In genomic region chr1:26787706-26788514, GRCh38 we compare ENCODE assay signal across 8 cellular contexts. TPM values are rescaled to one million over a fixed set of nuclear protein-coding genes. Genes with fewer than 3 reads are reported as not detected.
A peak's percentile ranks its signal among the peaks of the same experiment; 100 is the strongest.
DNase-seq lines count a peak whose midpoint lies in the region; ATAC-seq and TF ChIP-seq lines count a peak whose summit lies in the region.

Gene PIGV (plus strand): TSS chr1:26787950. CDS start chr1:26790816, 2,866 bp downstream.

- POLR2A ChIA-PET in HCT116 (lab: Charles Lee): interaction anchor here (0.9 to 2.5 kb wide), 6 partner anchors 12 to 185 kb away, joined by 3 to 19 read pairs (median 11); no protein-coding TSS in a partner anchor

- 0 to 1% methylated on average over 8 to 62 of the region's 63 CpGs for WGBS in testis, 2 donors

- H3K9me2 ChIP-seq in HCT116 (ENCODE audit: insufficient read depth): no peaks in the 10 kb centered on the region

- H3K79me2 ChIP-seq in HCT116 (ENCODE audit: insufficient read depth, low read length) (no peaks in the 10 kb centered on the region), osteoblast (ENCODE audit: insufficient read depth, low read length) (no peaks in the 10 kb centered on the region)

- RAD21 ChIA-PET in HCT116 (lab: Charles Lee; ENCODE audit: low non-redundant PET in 1 of 2, low total read pairs in 2 of 2, uncharacterized antibody in 2 of 2, unreplicated experiment in 2 of 2): interaction anchor here (0.6 to 3.1 kb wide), 5 partner anchors 85 to 189 kb away, joined by 3 to 16 read pairs (median 7); no protein-coding TSS in a partner anchor

- peaks cover 12% of the 10 kb centered on the region for H3K36me3 Mint-ChIP-seq in activated naive CD4-positive, alpha-beta T cell treated with anti-CD3 and anti-CD28 coated beads for 36 hours (ENCODE audit: low read depth)

- no peaks in the 10 kb centered on the region for H3K36me3 ChIP-seq in HCT116 (ENCODE audit: control insufficient read depth in 1 of 2, insufficient read depth in 2 of 2, low read length in 2 of 2)
- H3K36me3 ChIP-seq in SK-N-MC (ENCODE audit: insufficient read depth, low read length): peaks cover under 1% of the 10 kb centered on the region; the same call in 1 of the 2 replicates
- H3K36me3 ChIP-seq in osteoblast (ENCODE audit: insufficient read depth, low read length): peaks cover 6% of the 10 kb centered on the region
- no peaks in the 10 kb centered on the region for H3K36me3 ChIP-seq in testis (ENCODE audit: low read depth, missing control alignments)

- H2AFZ ChIP-seq in HCT116 (ENCODE audit: low read depth, low read length, poor library complexity, severe bottlenecking): peak within 1 kb of the TSS; percentile 20
- H2AFZ ChIP-seq in osteoblast (ENCODE audit: low read length): peak within 1 kb of the TSS; percentile 80

- peak within 1 kb of the TSS; percentile 83 for H3K4me3 Mint-ChIP-seq in activated naive CD4-positive, alpha-beta T cell treated with anti-CD3 and anti-CD28 coated beads for 36 hours

- intact Hi-C loops in HCT116 (cut with micrococcal nuclease): no loop called here
- intact Hi-C loops in activated naive CD4-positive, alpha-beta T cell treated with anti-CD3 and anti-CD28 coated beads for 36 hours (cut with micrococcal nuclease): loop anchor here (1.0 to 5.0 kb wide), 5 partner anchors 17 to 471 kb away; partner anchors contain the start of genes CD52 and HMGN2
- intact Hi-C loops in testis (cut with DNase I; ENCODE audit: low total_unique reads): loop anchor here (5.0 kb wide), 1 partner anchor 91 kb away; the partner anchor contains the start of gene ARID1A

- H3K9me3 ChIP-seq in HCT116 (ENCODE audit: control insufficient read depth in 1 of 2, insufficient read depth in 1 of 2, low read depth in 1 of 2, low read length in 2 of 2): no peaks in the 10 kb centered on the region
- no peaks in the 10 kb centered on the region for H3K9me3 ChIP-seq in SK-N-MC (ENCODE audit: low read depth, low read length)
- no peaks in the 10 kb centered on the region for H3K9me3 ChIP-seq in osteoblast (ENCODE audit: low read depth, low read length)
- H3K9me3 ChIP-seq in testis: no peaks in the 10 kb centered on the region

- H3K4me3 ChIP-seq in HCT116 (replicated peaks in 1 of 2; ENCODE audit: low read depth in 1 of 2, low read length in 2 of 2): peak within 1 kb of the TSS; percentile 55 to 94
- peak within 1 kb of the TSS; percentile 94 for H3K4me3 ChIP-seq in SK-N-MC
- H3K4me3 ChIP-seq in osteoblast (ENCODE audit: insufficient read depth, low read length): peak within 1 kb of the TSS; percentile 76
- H3K4me3 ChIP-seq in testis: peak within 1 kb of the TSS; percentile 81 to 90

- TF ChIP-seq CTCF in HCT116 (IDR thresholded peaks at IDR 0.05 in 2 of 3, conservative IDR thresholded peaks at IDR 0.05 in 1 of 3; ENCODE audit: borderline replicate concordance in 1 of 3, insufficient read depth in 1 of 3, low read depth in 2 of 3, low read length in 2 of 3) (no peak), osteoblast (IDR thresholded peaks at IDR 0.05; ENCODE audit: extremely low read depth, low read depth, low read length) (no peak), testis (IDR thresholded peaks at IDR 0.05) (peak in 2 of 3 experiments; percentile 34 to 46)

- H3K4me1 ChIP-seq in HCT116 (ENCODE audit: control insufficient read depth in 1 of 2, insufficient read depth in 2 of 2, low read length in 2 of 2) (peaks cover 21 to 50% of the 10 kb centered on the region in 2 experiments), osteoblast (ENCODE audit: insufficient read depth, low read length) (peaks cover 60% of the 10 kb centered on the region), testis (peaks cover 48% of the 10 kb centered on the region)

- BruUV-seq in HCT116 (replicated peaks; lab: Mats Ljungman, UMichigan): TSS peak; percentile 58

- no peaks in the 10 kb centered on the region for H4K20me1 ChIP-seq in HCT116 (ENCODE audit: insufficient read depth)
- no peaks in the 10 kb centered on the region for H4K20me1 ChIP-seq in osteoblast (ENCODE audit: insufficient read depth, low read length)

- H3K4me2 ChIP-seq in HCT116 (ENCODE audit: low read length) (peak within 1 kb of the TSS; percentile 99), osteoblast (ENCODE audit: insufficient read depth, low read length) (peak within 1 kb of the TSS; percentile 80)

- peak; percentile 97 for DNase-seq in GM03348 (ENCODE audit: low spot score)
- peak; percentile 55 for DNase-seq in HCT116 (ENCODE audit: low read depth, low spot score)
- DNase-seq in MV-4-11 (lab: John Stamatoyannopoulos, UW): peak; percentile 83
- DNase-seq in SK-N-MC (ENCODE audit: low read depth, low spot score): no peak
- peak; percentile 87 for DNase-seq in activated naive CD4-positive, alpha-beta T cell treated with anti-CD3 and anti-CD28 coated beads for 36 hours
- DNase-seq in globus pallidus (ENCODE audit: low spot score): peak; percentile 88
- DNase-seq in osteoblast (ENCODE audit: insufficient read length, low spot score, missing footprints): peak; percentile 97
- peak; percentile 91 for DNase-seq in testis

- H3K9ac ChIP-seq in HCT116 (ENCODE audit: low read length) (peak within 1 kb of the TSS; percentile 97), SK-N-MC (ENCODE audit: insufficient read length) (peak within 1 kb of the TSS; percentile 93)

- no peaks in the 10 kb centered on the region for H3K27me3 ChIP-seq in HCT116 (ENCODE audit: insufficient read depth, low read length)
- no peaks in the 10 kb centered on the region for H3K27me3 ChIP-seq in osteoblast (ENCODE audit: insufficient read depth, low read length)
- H3K27me3 ChIP-seq in testis: no peaks in the 10 kb centered on the region

- no peaks in the 10 kb centered on the region for H3K27me3 Mint-ChIP-seq in activated naive CD4-positive, alpha-beta T cell treated with anti-CD3 and anti-CD28 coated beads for 36 hours (ENCODE audit: low read depth)

- CTCF ChIA-PET in HCT116 (lab: Charles Lee): interaction anchor here (0.9 to 5.3 kb wide), 14 partner anchors 12 to 318 kb away, joined by 3 to 117 read pairs (median 6); no protein-coding TSS in a partner anchor
- CTCF ChIA-PET in activated naive CD4-positive, alpha-beta T cell treated with anti-CD3 and anti-CD28 coated beads for 36 hours (lab: Charles Lee): interaction anchor here (0.6 to 5.6 kb wide), 24 partner anchors 9 to 288 kb away, joined by 3 to 178 read pairs (median 7); partner anchors contain the start of gene ARID1A

- peak; percentile 82 for ATAC-seq in HCT116

- peaks cover 58% of the 10 kb centered on the region for H3K4me1 Mint-ChIP-seq in activated naive CD4-positive, alpha-beta T cell treated with anti-CD3 and anti-CD28 coated beads for 36 hours (ENCODE audit: low read depth)

- TF ChIP-seq POLR2A in HCT116 (IDR thresholded peaks at IDR 0.05; ENCODE audit: borderline replicate concordance, extremely low read depth, insufficient read depth, insufficient read length) (no peak), testis (IDR thresholded peaks at IDR 0.05) (peak; percentile 54)

- no peaks in the 10 kb centered on the region for H3K9me3 Mint-ChIP-seq in activated naive CD4-positive, alpha-beta T cell treated with anti-CD3 and anti-CD28 coated beads for 36 hours

- H3K27ac ChIP-seq in HCT116 (ENCODE audit: low read depth, low read length): peak within 1 kb of the TSS; percentile 98
- peak within 1 kb of the TSS; percentile 93 for H3K27ac ChIP-seq in SK-N-MC
- peak within 1 kb of the TSS; percentile 98 for H3K27ac ChIP-seq in osteoblast (ENCODE audit: low read depth, low read length)
- H3K27ac ChIP-seq in testis: peak within 1 kb of the TSS; percentile 100

- no peak for TF ChIP-seq RAD21 in HCT116 (IDR thresholded peaks at IDR 0.05; ENCODE audit: low read depth)

- H3K27ac Mint-ChIP-seq in activated naive CD4-positive, alpha-beta T cell treated with anti-CD3 and anti-CD28 coated beads for 36 hours: peak within 1 kb of the TSS; percentile 97

TF ChIP-seq in HCT116, 20 proteins besides CTCF, POLR2A, EP300 and RAD21:
- TF ChIP-seq ZNF274 (IDR thresholded peaks at IDR 0.05; ENCODE audit: low read depth, low read length) (no peak), FOSL1 (IDR thresholded peaks at IDR 0.05; ENCODE audit: low read depth) (no peak), CBX3 (IDR thresholded peaks at IDR 0.05; ENCODE audit: low read depth) (no peak), MAX (IDR thresholded peaks at IDR 0.05) (no peak), SRF (IDR thresholded peaks at IDR 0.05; ENCODE audit: low read depth) (no peak), ZFX (IDR thresholded peaks at IDR 0.05) (peak; percentile 68), ZBTB33 (IDR thresholded peaks at IDR 0.05; ENCODE audit: extremely low read depth, insufficient replicate concordance, low read length) (no peak), POLR2AphosphoS5 (IDR thresholded peaks at IDR 0.05; ENCODE audit: low read depth, low read length) (peak; percentile 95), YY1 (IDR thresholded peaks at IDR 0.05; ENCODE audit: extremely low read depth, insufficient replicate concordance, low read depth, low read length) (peak; percentile 96), ELF1 (IDR thresholded peaks at IDR 0.05; ENCODE audit: borderline replicate concordance, low read depth) (no peak), ATF3 (IDR thresholded peaks at IDR 0.05) (no peak)

RNA-seq across cellular contexts. Expression of gene PIGV, which starts in this region (rescaled TPM):
- total RNA-seq in HCT116 (2021; ENCODE audit: unreplicated experiment) (13.2 TPM), osteoblast (18.1 and 19.2 TPM in 2 replicates), testis (10 to 100 TPM; 47.6 to 52.5 TPM)
- polyA plus RNA-seq in HCT116 (2012): 13.8 and 16.8 TPM in 2 replicates
- total RNA-seq in activated naive CD4-positive, alpha-beta T cell treated with anti-CD3 and anti-CD28 coated beads for 36 hours: 10 to 100 TPM; 10.6 to 11.2 TPM
- polyA plus RNA-seq in testis (ENCODE audit: insufficient read depth, low read depth, low replicate concordance): 101 TPM

Comparison
In these comparisons a context has a peak if more than half of its experiments do, and no peak if none do; other contexts are left out.
1. CTCF ChIP-seq: peak in testis (2 of 3); none in HCT116 (0 of 3) and osteoblast (single experiment).
2. Peak in every context shown above with its lines, with median percentiles within 50 percentile points of each other: H3K27ac ChIP-seq and H3K4me3 ChIP-seq.